Comparison of ENCODE assay signal across 2 cellular contexts in the genomic region with DNA sequence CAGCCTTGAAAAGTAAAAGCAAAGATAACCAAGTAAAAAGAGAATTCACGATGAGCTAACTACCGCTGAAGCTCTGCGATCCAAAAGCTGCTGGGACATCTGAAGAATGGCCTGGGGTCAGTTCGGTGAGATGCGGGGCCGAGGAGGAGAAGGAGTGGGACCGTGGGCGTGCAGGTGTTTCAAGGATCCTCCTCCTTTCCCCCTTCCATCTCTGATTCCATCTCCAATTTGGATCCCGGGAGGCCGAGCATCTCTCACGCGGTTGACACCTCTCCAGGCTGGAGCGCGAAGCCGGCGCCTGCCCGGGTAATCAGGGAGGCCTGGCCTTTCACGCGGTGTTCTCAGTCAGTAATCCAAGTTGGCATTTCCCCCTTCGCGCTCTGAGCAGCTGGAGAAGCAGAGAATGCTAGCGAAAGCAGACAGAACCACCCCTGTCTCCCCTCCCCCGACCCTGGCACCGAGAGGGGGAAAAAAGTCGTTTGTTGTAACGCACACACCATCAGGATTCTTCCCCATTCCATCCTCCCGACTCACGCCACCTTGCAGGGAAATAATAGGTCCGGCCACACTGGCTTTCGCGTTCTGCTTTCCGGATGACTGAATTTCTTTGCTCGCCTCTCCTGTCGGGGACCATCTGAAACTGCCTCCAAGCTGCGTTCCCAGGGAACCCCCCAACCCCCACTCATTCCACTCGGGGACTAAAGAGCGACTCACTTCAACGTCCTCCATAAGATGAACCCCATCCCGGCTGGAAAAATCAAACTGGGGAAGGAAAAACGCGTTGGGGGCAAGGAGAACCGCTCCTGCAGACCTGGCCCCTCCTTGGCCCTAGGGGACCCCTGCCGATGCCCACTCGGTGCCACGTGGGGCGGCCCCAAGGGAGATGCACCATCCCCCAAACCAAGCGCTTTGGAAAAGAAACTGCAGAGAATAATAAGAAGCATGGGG.
TF ChIP-seq lines count a peak whose summit lies in the region.

No MANE protein-coding gene starts in this region.

TF ChIP-seq in IMR-90, 13 proteins besides CTCF, POLR2A, EP300 and RAD21:
- no peak for TF ChIP-seq NFE2L2 (IDR thresholded peaks at IDR 0.05; ENCODE audit: low read depth, low read length)
- TF ChIP-seq RFX5 (IDR thresholded peaks at IDR 0.05; ENCODE audit: low read depth, low read length): no peak
- no peak for TF ChIP-seq RCOR1 (IDR thresholded peaks at IDR 0.05; ENCODE audit: insufficient replicate concordance, low read length)
- TF ChIP-seq MAFK (IDR thresholded peaks at IDR 0.05; ENCODE audit: low read depth, low read length): no peak
- TF ChIP-seq MAZ (IDR thresholded peaks at IDR 0.05; ENCODE audit: borderline replicate concordance, low read depth, low read length): no peak

TF ChIP-seq in GM12878, 131 proteins besides CTCF, POLR2A, EP300 and RAD21:
- TF ChIP-seq IKZF1 (conservative IDR thresholded peaks at IDR 0.05) (0 out of 2 replicates have a peak, but pooled peaks have one; percentile 28), IKZF2 (IDR thresholded peaks at IDR 0.05) (no peak), BCL11A (IDR thresholded peaks at IDR 0.05; ENCODE audit: low read depth, low read length) (no peak), EED (IDR thresholded peaks at IDR 0.05; ENCODE audit: low read depth) (0 out of 2 replicates have a peak, but pooled peaks have one; percentile 13), CBX3 (IDR thresholded peaks at IDR 0.05; ENCODE audit: borderline replicate concordance, low read depth) (no peak)
